Comparison of ENCODE assay signal across 8 cellular contexts in genomic region chr11:61333638-61334433, GRCh38. TPM values are rescaled to one million over a fixed set of nuclear protein-coding genes. Genes with fewer than 3 reads are reported as not detected.
A peak's percentile ranks its signal among the peaks of the same experiment; 100 is the strongest.
DNase-seq lines count a peak whose midpoint lies in the region; ATAC-seq and TF ChIP-seq lines count a peak whose summit lies in the region.

No MANE protein-coding gene starts in this region.

- peaks cover 58% of the 10 kb centered on the region for H3K4me1 Mint-ChIP-seq in activated CD4-positive, alpha-beta T cell treated with anti-CD3 and anti-CD28 coated beads for 36 hours
- H3K4me1 Mint-ChIP-seq in activated CD8-positive, alpha-beta memory T cell treated with anti-CD3 and anti-CD28 coated beads, Interleukin-2, amount 10 ng/mL, durations not matched to agents 7 days and 5 days: peaks cover 71% of the 10 kb centered on the region
- H3K4me1 Mint-ChIP-seq in stimulated activated naive B cell treated with anti-CD40 and anti-IgM and Interleukin-4, amounts not matched to agents 10 μg/mL and 1 μg/mL and 100 μg/mL, for 72 hours: peaks cover 45 to 85% of the 10 kb centered on the region in 2 donors

- H3K4me1 ChIP-seq in hepatocyte (ENCODE audit: insufficient read depth): peaks cover 26% of the 10 kb centered on the region

- H3K27ac ChIP-seq in hepatocyte: peak overlapping the region; percentile 95

- no peaks in the 10 kb centered on the region for H3K27me3 Mint-ChIP-seq in activated CD4-positive, alpha-beta T cell treated with anti-CD3 and anti-CD28 coated beads for 36 hours
- H3K27me3 Mint-ChIP-seq in activated CD8-positive, alpha-beta memory T cell treated with anti-CD3 and anti-CD28 coated beads, Interleukin-2, amount 10 ng/mL, durations not matched to agents 7 days and 5 days: no peaks in the 10 kb centered on the region
- H3K27me3 Mint-ChIP-seq in stimulated activated naive B cell treated with anti-CD40 and anti-IgM and Interleukin-4, amounts not matched to agents 10 μg/mL and 1 μg/mL and 100 μg/mL, for 72 hours: no peaks in the 10 kb centered on the region

- no peaks in the 10 kb centered on the region for H3K9me2 ChIP-seq in hepatocyte (replicated peaks; ENCODE audit: insufficient read depth)

- H3K9me3 ChIP-seq in hepatocyte (ENCODE audit: low read depth): no peaks in the 10 kb centered on the region

- POLR2A ChIA-PET in activated CD4-positive, alpha-beta T cell treated with anti-CD3 and anti-CD28 coated beads for 36 hours (lab: Charles Lee): interaction anchor here (0.5 to 2.4 kb wide), 9 partner anchors 25 to 1394 kb away, joined by 3 to 26 read pairs (median 3); partner anchors contain the start of genes CPSF7, CYB561A3, HNRNPUL2 and SDHAF2

- peak overlapping the region; percentile 31 for H3K4me3 ChIP-seq in hepatocyte

- CTCF ChIA-PET in activated CD4-positive, alpha-beta T cell treated with anti-CD3 and anti-CD28 coated beads for 36 hours (lab: Charles Lee): interaction anchor here (0.6 to 7.4 kb wide), 16 partner anchors 14 to 502 kb away, joined by 3 to 185 read pairs (median 4); partner anchors contain the start of genes CPSF7, CYB561A3, SDHAF2 and TMEM138
- CTCF ChIA-PET in activated CD8-positive, alpha-beta memory T cell treated with anti-CD3 and anti-CD28 coated beads, Interleukin-2, amount 10 ng/mL, durations not matched to agents 7 days and 5 days (lab: Charles Lee): interaction anchor here (1.0 to 9.9 kb wide), 13 partner anchors 8 to 183 kb away, joined by 3 to 261 read pairs (median 4); partner anchors contain the start of genes CPSF7, CYB561A3, SDHAF2 and TMEM138

- intact Hi-C loops in activated CD4-positive, alpha-beta T cell treated with anti-CD3 and anti-CD28 coated beads for 36 hours (cut with DNase I, micrococcal nuclease): loop anchor here (1.0 to 10.0 kb wide), 11 partner anchors 28 to 791 kb away; partner anchors contain the start of genes TMEM138 (in 2 of the 2), CCDC86 (in 1 of the 2), CPSF7 (in 1 of the 2) and INCENP (in 1 of the 2)

- H3K9me3 Mint-ChIP-seq in activated CD4-positive, alpha-beta T cell treated with anti-CD3 and anti-CD28 coated beads for 36 hours (ENCODE audit: low read depth): no peaks in the 10 kb centered on the region
- no peaks in the 10 kb centered on the region for H3K9me3 Mint-ChIP-seq in activated CD8-positive, alpha-beta memory T cell treated with anti-CD3 and anti-CD28 coated beads, Interleukin-2, amount 10 ng/mL, durations not matched to agents 7 days and 5 days (ENCODE audit: low read depth)
- H3K9me3 Mint-ChIP-seq in stimulated activated naive B cell treated with anti-CD40 and anti-IgM and Interleukin-4, amounts not matched to agents 10 μg/mL and 1 μg/mL and 100 μg/mL, for 72 hours: no peaks in the 10 kb centered on the region

- H3K36me3 Mint-ChIP-seq in activated CD4-positive, alpha-beta T cell treated with anti-CD3 and anti-CD28 coated beads for 36 hours (ENCODE audit: low read depth): peaks cover 46% of the 10 kb centered on the region
- H3K36me3 Mint-ChIP-seq in activated CD8-positive, alpha-beta memory T cell treated with anti-CD3 and anti-CD28 coated beads, Interleukin-2, amount 10 ng/mL, durations not matched to agents 7 days and 5 days: peaks cover 24% of the 10 kb centered on the region
- H3K36me3 Mint-ChIP-seq in stimulated activated naive B cell treated with anti-CD40 and anti-IgM and Interleukin-4, amounts not matched to agents 10 μg/mL and 1 μg/mL and 100 μg/mL, for 72 hours: peaks cover 21 to 39% of the 10 kb centered on the region in 2 donors

- no peak for TF ChIP-seq CTCF in hepatocyte (IDR thresholded peaks at IDR 0.05; ENCODE audit: poor library complexity)

- peak overlapping the region; percentile 56 for H2AFZ ChIP-seq in hepatocyte

- peak overlapping the region; percentile 87 for H3K4me2 ChIP-seq in hepatocyte

- peak; percentile 23 for DNase-seq in activated CD4-positive, alpha-beta T cell treated with anti-CD3 and anti-CD28 coated beads for 36 hours
- no peak for DNase-seq in activated CD4-positive, alpha-beta T cell treated with anti-CD3 and anti-CD28 coated beads for 1 hour
- DNase-seq in activated CD8-positive, alpha-beta memory T cell treated with anti-CD3 and anti-CD28 coated beads, Interleukin-2, amount 10 ng/mL, durations not matched to agents 7 days and 5 days: no peak
- no peak for DNase-seq in hepatocyte (ENCODE audit: low spot score)
- DNase-seq in stimulated activated naive B cell treated with anti-CD40 and anti-IgM and Interleukin-4, amounts not matched to agents 10 μg/mL and 1 μg/mL and 100 μg/mL, for 72 hours: no peak
- no peak for DNase-seq in SW480 (ENCODE audit: low spot score)

- H3K4me3 Mint-ChIP-seq in activated CD4-positive, alpha-beta T cell treated with anti-CD3 and anti-CD28 coated beads for 36 hours: peak overlapping the region; percentile 97
- peak overlapping the region; percentile 86 for H3K4me3 Mint-ChIP-seq in activated CD8-positive, alpha-beta memory T cell treated with anti-CD3 and anti-CD28 coated beads, Interleukin-2, amount 10 ng/mL, durations not matched to agents 7 days and 5 days
- H3K4me3 Mint-ChIP-seq in stimulated activated naive B cell treated with anti-CD40 and anti-IgM and Interleukin-4, amounts not matched to agents 10 μg/mL and 1 μg/mL and 100 μg/mL, for 72 hours: peak overlapping the region; percentile 87 to 99

- 45% methylated on average over 14 of the region's 14 CpGs for WGBS in hepatocyte (ENCODE audit: low lambda C conversion rate, missing lambda C conversion rate)

- H3K27me3 ChIP-seq in hepatocyte: no peaks in the 10 kb centered on the region

- peaks cover 45% of the 10 kb centered on the region for H3K79me2 ChIP-seq in hepatocyte

- no peaks in the 10 kb centered on the region for H3K36me3 ChIP-seq in hepatocyte (replicated peaks; ENCODE audit: insufficient read depth, low read depth)

- no peak for ATAC-seq in activated CD4-positive, alpha-beta T cell treated with anti-CD3 and anti-CD28 coated beads for 36 hours
- no peak for ATAC-seq in activated CD8-positive, alpha-beta memory T cell treated with anti-CD3 and anti-CD28 coated beads, Interleukin-2, amount 10 ng/mL, durations not matched to agents 7 days and 5 days
- no peak for ATAC-seq in stimulated activated naive B cell treated with anti-CD40 and anti-IgM and Interleukin-4, amounts not matched to agents 10 μg/mL and 1 μg/mL and 100 μg/mL, for 72 hours (replicated peaks)
- ATAC-seq in GM19023 (IDR thresholded peaks at IDR 0.05; ENCODE audit: unreplicated experiment): no peak
- no peak for ATAC-seq in GM19324 (IDR thresholded peaks at IDR 0.05; ENCODE audit: low FRiP score, unreplicated experiment)

- H3K27ac Mint-ChIP-seq in activated CD4-positive, alpha-beta T cell treated with anti-CD3 and anti-CD28 coated beads for 36 hours: peak overlapping the region; percentile 100
- peak overlapping the region; percentile 98 for H3K27ac Mint-ChIP-seq in activated CD8-positive, alpha-beta memory T cell treated with anti-CD3 and anti-CD28 coated beads, Interleukin-2, amount 10 ng/mL, durations not matched to agents 7 days and 5 days
- peak overlapping the region; percentile 98 for H3K27ac Mint-ChIP-seq in stimulated activated naive B cell treated with anti-CD40 and anti-IgM and Interleukin-4, amounts not matched to agents 10 μg/mL and 1 μg/mL and 100 μg/mL, for 72 hours

- peaks cover 28% of the 10 kb centered on the region for H4K20me1 ChIP-seq in hepatocyte (ENCODE audit: insufficient read depth, poor library complexity, severe bottlenecking)

RNA-seq across cellular contexts. Expression of gene TKFC, which starts 0.8 kb away (rescaled TPM):
- total RNA-seq in activated CD4-positive, alpha-beta T cell treated with anti-CD3 and anti-CD28 coated beads for 36 hours: 100 to 1,000 TPM; 100 to 107 TPM
- total RNA-seq in activated CD8-positive, alpha-beta memory T cell treated with anti-CD3 and anti-CD28 coated beads, Interleukin-2, amount 10 ng/mL, durations not matched to agents 7 days and 5 days: 10 to 100 TPM; 36.9 to 42.3 TPM
- 41.5 and 42.3 TPM in 2 replicates for total RNA-seq in hepatocyte
- polyA plus RNA-seq in hepatocyte: 98.4 and 104 TPM in 2 replicates

RNA-seq across cellular contexts. Expression of gene DDB1, which starts 0.9 kb away (rescaled TPM):
- 100 to 1,000 TPM; 258 to 268 TPM for total RNA-seq in activated CD4-positive, alpha-beta T cell treated with anti-CD3 and anti-CD28 coated beads for 36 hours
- total RNA-seq in activated CD8-positive, alpha-beta memory T cell treated with anti-CD3 and anti-CD28 coated beads, Interleukin-2, amount 10 ng/mL, durations not matched to agents 7 days and 5 days: 100 to 1,000 TPM; 189 to 258 TPM
- total RNA-seq in hepatocyte: 207 and 215 TPM in 2 replicates
- 166 and 177 TPM in 2 replicates for polyA plus RNA-seq in hepatocyte

RNA-seq across cellular contexts. Expression of gene CYB561A3, which starts 27.8 kb away (rescaled TPM):
- 10 to 100 TPM; 31.8 to 34.4 TPM for total RNA-seq in activated CD4-positive, alpha-beta T cell treated with anti-CD3 and anti-CD28 coated beads for 36 hours
- total RNA-seq in activated CD8-positive, alpha-beta memory T cell treated with anti-CD3 and anti-CD28 coated beads, Interleukin-2, amount 10 ng/mL, durations not matched to agents 7 days and 5 days: 10 to 100 TPM; 43.9 to 51.2 TPM
- total RNA-seq in hepatocyte: 34.8 and 37.2 TPM in 2 replicates
- polyA plus RNA-seq in hepatocyte: 31.5 and 35.9 TPM in 2 replicates

RNA-seq across cellular contexts. Expression of gene TMEM138, which starts 28.3 kb away (rescaled TPM):
- 10 to 100 TPM; 38.6 to 56.5 TPM for total RNA-seq in activated CD4-positive, alpha-beta T cell treated with anti-CD3 and anti-CD28 coated beads for 36 hours
- 10 to 100 TPM; 48.3 to 60.6 TPM for total RNA-seq in activated CD8-positive, alpha-beta memory T cell treated with anti-CD3 and anti-CD28 coated beads, Interleukin-2, amount 10 ng/mL, durations not matched to agents 7 days and 5 days
- 26.4 and 32.8 TPM in 2 replicates for total RNA-seq in hepatocyte
- 36.5 and 48.6 TPM in 2 replicates for polyA plus RNA-seq in hepatocyte

RNA-seq across cellular contexts. Expression of gene VWCE, which starts 38.7 kb away (rescaled TPM):
- total RNA-seq in activated CD4-positive, alpha-beta T cell treated with anti-CD3 and anti-CD28 coated beads for 36 hours: 1 to 10 TPM; 5.2 to 6.8 TPM
- 1 to 10 TPM; 3.8 to 3.9 TPM for total RNA-seq in activated CD8-positive, alpha-beta memory T cell treated with anti-CD3 and anti-CD28 coated beads, Interleukin-2, amount 10 ng/mL, durations not matched to agents 7 days and 5 days
- total RNA-seq in hepatocyte: 6.7 and 7.8 TPM in 2 replicates
- 11.0 and 13.4 TPM in 2 replicates for polyA plus RNA-seq in hepatocyte
